In the genomic region with DNA sequence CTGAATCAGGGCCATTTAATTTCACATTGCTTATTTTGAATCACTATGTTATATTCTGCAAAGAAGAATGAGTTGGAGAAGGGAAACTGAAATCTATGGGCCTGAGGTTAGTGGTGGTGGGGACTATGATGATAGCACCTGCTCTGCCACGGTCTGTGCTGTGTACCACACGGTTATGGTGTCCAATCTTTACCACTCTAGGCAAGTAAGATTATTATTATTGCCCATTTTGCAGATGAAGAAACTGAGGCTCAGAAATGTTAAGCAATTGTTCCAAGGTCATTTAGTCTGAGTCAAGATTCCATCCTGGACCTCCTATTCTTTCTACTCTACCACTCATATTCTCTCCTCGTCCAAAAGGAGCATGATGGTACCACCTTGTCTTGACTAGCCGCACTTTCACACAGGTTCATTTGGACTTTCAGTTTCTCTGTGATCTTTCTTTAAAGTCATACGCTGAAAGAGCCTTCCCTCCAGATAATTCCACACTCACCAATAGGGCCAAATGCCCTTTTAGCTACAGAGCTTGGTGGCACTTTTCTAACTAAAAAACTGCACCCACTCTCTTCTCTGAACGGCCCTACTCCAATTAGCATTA, we compare ENCODE assay signal across 1 cellular context.
TF ChIP-seq lines count a peak whose summit lies in the region.

No MANE protein-coding gene starts in this region.

TF ChIP-seq in GM23338, 12 proteins besides CTCF, POLR2A, EP300 and RAD21 (continued from another document):
- TF ChIP-seq, protein P1, sequence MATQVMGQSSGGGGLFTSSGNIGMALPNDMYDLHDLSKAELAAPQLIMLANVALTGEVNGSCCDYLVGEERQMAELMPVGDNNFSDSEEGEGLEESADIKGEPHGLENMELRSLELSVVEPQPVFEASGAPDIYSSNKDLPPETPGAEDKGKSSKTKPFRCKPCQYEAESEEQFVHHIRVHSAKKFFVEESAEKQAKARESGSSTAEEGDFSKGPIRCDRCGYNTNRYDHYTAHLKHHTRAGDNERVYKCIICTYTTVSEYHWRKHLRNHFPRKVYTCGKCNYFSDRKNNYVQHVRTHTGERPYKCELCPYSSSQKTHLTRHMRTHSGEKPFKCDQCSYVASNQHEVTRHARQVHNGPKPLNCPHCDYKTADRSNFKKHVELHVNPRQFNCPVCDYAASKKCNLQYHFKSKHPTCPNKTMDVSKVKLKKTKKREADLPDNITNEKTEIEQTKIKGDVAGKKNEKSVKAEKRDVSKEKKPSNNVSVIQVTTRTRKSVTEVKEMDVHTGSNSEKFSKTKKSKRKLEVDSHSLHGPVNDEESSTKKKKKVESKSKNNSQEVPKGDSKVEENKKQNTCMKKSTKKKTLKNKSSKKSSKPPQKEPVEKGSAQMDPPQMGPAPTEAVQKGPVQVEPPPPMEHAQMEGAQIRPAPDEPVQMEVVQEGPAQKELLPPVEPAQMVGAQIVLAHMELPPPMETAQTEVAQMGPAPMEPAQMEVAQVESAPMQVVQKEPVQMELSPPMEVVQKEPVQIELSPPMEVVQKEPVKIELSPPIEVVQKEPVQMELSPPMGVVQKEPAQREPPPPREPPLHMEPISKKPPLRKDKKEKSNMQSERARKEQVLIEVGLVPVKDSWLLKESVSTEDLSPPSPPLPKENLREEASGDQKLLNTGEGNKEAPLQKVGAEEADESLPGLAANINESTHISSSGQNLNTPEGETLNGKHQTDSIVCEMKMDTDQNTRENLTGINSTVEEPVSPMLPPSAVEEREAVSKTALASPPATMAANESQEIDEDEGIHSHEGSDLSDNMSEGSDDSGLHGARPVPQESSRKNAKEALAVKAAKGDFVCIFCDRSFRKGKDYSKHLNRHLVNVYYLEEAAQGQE (IDR thresholded peaks at IDR 0.05; ENCODE audit: unreplicated experiment), result no peak
- no peak for TF ChIP-seq NANOG (IDR thresholded peaks at IDR 0.05; ENCODE audit: borderline replicate concordance)
- TF ChIP-seq ZNF114 (CRISPR knock-in tag; IDR thresholded peaks at IDR 0.05), result no peak
- TF ChIP-seq EZH2phosphoT487 (IDR thresholded peaks at IDR 0.05; ENCODE audit: unreplicated experiment), result no peak
- no peak for TF ChIP-seq STAT1 (IDR thresholded peaks at IDR 0.05; ENCODE audit: unreplicated experiment)
- no peak for TF ChIP-seq JUNB (IDR thresholded peaks at IDR 0.05; ENCODE audit: unreplicated experiment)
- TF ChIP-seq, protein P2, sequence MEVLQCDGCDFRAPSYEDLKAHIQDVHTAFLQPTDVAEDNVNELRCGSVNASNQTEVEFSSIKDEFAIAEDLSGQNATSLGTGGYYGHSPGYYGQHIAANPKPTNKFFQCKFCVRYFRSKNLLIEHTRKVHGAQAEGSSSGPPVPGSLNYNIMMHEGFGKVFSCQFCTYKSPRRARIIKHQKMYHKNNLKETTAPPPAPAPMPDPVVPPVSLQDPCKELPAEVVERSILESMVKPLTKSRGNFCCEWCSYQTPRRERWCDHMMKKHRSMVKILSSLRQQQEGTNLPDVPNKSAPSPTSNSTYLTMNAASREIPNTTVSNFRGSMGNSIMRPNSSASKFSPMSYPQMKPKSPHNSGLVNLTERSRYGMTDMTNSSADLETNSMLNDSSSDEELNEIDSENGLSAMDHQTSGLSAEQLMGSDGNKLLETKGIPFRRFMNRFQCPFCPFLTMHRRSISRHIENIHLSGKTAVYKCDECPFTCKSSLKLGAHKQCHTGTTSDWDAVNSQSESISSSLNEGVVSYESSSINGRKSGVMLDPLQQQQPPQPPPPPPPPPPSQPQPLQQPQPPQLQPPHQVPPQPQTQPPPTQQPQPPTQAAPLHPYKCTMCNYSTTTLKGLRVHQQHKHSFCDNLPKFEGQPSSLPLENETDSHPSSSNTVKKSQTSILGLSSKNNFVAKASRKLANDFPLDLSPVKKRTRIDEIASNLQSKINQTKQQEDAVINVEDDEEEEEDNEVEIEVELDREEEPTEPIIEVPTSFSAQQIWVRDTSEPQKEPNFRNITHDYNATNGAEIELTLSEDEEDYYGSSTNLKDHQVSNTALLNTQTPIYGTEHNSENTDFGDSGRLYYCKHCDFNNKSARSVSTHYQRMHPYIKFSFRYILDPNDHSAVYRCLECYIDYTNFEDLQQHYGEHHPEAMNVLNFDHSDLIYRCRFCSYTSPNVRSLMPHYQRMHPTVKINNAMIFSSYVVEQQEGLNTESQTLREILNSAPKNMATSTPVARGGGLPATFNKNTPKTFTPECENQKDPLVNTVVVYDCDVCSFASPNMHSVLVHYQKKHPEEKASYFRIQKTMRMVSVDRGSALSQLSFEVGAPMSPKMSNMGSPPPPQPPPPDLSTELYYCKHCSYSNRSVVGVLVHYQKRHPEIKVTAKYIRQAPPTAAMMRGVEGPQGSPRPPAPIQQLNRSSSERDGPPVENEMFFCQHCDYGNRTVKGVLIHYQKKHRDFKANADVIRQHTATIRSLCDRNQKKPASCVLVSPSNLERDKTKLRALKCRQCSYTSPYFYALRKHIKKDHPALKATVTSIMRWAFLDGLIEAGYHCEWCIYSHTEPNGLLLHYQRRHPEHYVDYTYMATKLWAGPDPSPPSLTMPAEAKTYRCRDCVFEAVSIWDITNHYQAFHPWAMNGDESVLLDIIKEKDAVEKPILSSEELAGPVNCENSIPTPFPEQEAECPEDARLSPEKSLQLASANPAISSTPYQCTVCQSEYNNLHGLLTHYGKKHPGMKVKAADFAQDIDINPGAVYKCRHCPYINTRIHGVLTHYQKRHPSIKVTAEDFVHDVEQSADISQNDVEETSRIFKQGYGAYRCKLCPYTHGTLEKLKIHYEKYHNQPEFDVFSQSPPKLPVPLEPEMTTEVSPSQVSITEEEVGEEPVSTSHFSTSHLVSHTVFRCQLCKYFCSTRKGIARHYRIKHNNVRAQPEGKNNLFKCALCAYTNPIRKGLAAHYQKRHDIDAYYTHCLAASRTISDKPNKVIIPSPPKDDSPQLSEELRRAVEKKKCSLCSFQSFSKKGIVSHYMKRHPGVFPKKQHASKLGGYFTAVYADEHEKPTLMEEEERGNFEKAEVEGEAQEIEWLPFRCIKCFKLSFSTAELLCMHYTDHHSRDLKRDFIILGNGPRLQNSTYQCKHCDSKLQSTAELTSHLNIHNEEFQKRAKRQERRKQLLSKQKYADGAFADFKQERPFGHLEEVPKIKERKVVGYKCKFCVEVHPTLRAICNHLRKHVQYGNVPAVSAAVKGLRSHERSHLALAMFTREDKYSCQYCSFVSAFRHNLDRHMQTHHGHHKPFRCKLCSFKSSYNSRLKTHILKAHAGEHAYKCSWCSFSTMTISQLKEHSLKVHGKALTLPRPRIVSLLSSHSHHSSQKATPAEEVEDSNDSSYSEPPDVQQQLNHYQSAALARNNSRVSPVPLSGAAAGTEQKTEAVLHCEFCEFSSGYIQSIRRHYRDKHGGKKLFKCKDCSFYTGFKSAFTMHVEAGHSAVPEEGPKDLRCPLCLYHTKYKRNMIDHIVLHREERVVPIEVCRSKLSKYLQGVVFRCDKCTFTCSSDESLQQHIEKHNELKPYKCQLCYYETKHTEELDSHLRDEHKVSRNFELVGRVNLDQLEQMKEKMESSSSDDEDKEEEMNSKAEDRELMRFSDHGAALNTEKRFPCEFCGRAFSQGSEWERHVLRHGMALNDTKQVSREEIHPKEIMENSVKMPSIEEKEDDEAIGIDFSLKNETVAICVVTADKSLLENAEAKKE (CRISPR knock-in tag; IDR thresholded peaks at IDR 0.05), result no peak
- no peak for TF ChIP-seq POLR2AphosphoS5 (IDR thresholded peaks at IDR 0.05; ENCODE audit: low read depth)
- TF ChIP-seq CREB1 (CRISPR knock-in tag; IDR thresholded peaks at IDR 0.05; ENCODE audit: low read depth), result no peak
- TF ChIP-seq ZNF331 (CRISPR knock-in tag; IDR thresholded peaks at IDR 0.05; ENCODE audit: low read depth), result no peak
